ENCODE assay signal across 26 cellular contexts in the genomic region with DNA sequence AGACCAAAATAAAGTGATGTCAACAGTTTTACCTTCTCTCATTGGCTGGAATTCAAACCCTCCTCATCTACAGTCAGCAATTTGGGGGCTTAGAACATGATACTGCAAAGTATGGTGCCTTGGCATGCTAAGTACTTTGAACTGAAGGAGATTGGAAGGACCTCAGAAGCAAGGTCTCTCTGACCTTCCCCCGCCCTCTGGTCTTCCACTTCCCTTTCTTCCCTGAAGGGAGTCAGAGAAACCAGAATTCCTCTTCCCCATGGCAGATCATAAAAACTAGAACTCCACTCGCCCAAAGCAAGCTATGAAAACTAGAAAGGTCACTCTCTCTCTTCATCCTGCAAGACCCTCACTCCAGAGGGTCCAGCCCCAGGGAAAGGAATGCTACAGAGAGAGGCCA.
"Had no signal": no experiment of that assay in that cellular context is flagged by ENCODE, and none has a peak within 500 bp of the region (broad histone marks: within the 10 kb centered on the region; RNA-seq: fewer than 3 reads in every experiment).

No MANE protein-coding gene starts in this region.

- H3K4me1 Mint-ChIP-seq: activated T-helper 17 cell treated with anti-CD3 and anti-CD28 coated beads, Interleukin-2, amount 50 U/mL, for 72 hours; natural killer cell; WTC11 had no signal

- H3K36me3 Mint-ChIP-seq: natural killer cell had no signal

- DNase-seq: activated CD4-positive, alpha-beta T cell treated with anti-CD3 and anti-CD28 coated beads for 1 hour; activated CD4-positive, alpha-beta T cell treated with anti-CD3 and anti-CD28 coated beads, Interleukin-2, amount 50 U/mL, for 1 hour; activated CD8-positive, alpha-beta T cell treated with anti-CD3 and anti-CD28 coated beads for 36 hours; activated gamma-delta T cell treated with Interleukin-2 at 50 U/mL for 16 hours; activated naive CD4-positive, alpha-beta T cell treated with anti-CD3 and anti-CD28 coated beads, Interleukin-2, amount 50 U/mL, for 16 hours; activated T-cell treated with anti-CD3 and anti-CD28 coated beads, Interleukin-2, amount 50 U/mL, for 4 hours; amniotic stem cell; central memory CD4-positive, alpha-beta T cell; esophagus squamous epithelium; foreskin melanocyte; heart right ventricle; lower lobe of right lung; mesenchymal stem cell; natural killer cell; posterior cingulate gyrus; right cardiac atrium; stimulated activated CD4-positive, alpha-beta T cell treated with anti-CD3 and anti-CD28 coated beads, Interleukin-15, amount 100 ng/mL, for 24 hours; stimulated activated CD4-positive, alpha-beta T cell treated with anti-CD3 and anti-CD28 coated beads, Interleukin-2, amount 100 ng/mL, for 24 hours; stimulated activated naive CD4-positive, alpha-beta T cell; T-helper 2 cell had no signal

- H3K27me3 ChIP-seq: esophagus squamous epithelium, suprapubic skin, tibial nerve had no signal

- H3K9me3 Mint-ChIP-seq: activated T-helper 17 cell treated with anti-CD3 and anti-CD28 coated beads, Interleukin-2, amount 50 U/mL, for 72 hours; natural killer cell had no signal

- H3K9me3 ChIP-seq: suprapubic skin had no signal

- H3K27me3 Mint-ChIP-seq: activated CD8-positive, alpha-beta T cell treated with anti-CD3 and anti-CD28 coated beads for 36 hours; activated T-helper 17 cell treated with anti-CD3 and anti-CD28 coated beads, Interleukin-2, amount 50 U/mL, for 72 hours; dendritic cell treated with granulocyte-macrophage colony-stimulating factor and Interleukin-4, amounts not matched to agents 40 ng/mL and 50 ng/mL, for 4 days had no signal

- H3K36me3 ChIP-seq: esophagus squamous epithelium, heart right ventricle, lower lobe of right lung, suprapubic skin, tibial nerve had no signal

- H3K27ac Mint-ChIP-seq: activated CD8-positive, alpha-beta T cell treated with anti-CD3 and anti-CD28 coated beads for 36 hours; activated T-helper 17 cell treated with anti-CD3 and anti-CD28 coated beads, Interleukin-2, amount 50 U/mL, for 72 hours; natural killer cell; WTC11 had no signal

- H3K27ac ChIP-seq: epithelial cell of prostate, esophagus squamous epithelium, heart right ventricle, lower lobe of right lung, suprapubic skin, tibial nerve had no signal

- H3K4me3 ChIP-seq: esophagus squamous epithelium, heart right ventricle, lower lobe of right lung, suprapubic skin, tibial nerve had no signal

- H3K4me3 Mint-ChIP-seq: activated CD8-positive, alpha-beta T cell treated with anti-CD3 and anti-CD28 coated beads for 36 hours; activated T-cell treated with anti-CD3 and anti-CD28 coated beads, Interleukin-2, amount 50 U/mL, for 4 hours; activated T-helper 17 cell treated with anti-CD3 and anti-CD28 coated beads, Interleukin-2, amount 50 U/mL, for 72 hours; dendritic cell treated with granulocyte-macrophage colony-stimulating factor and Interleukin-4, amounts not matched to agents 40 ng/mL and 50 ng/mL, for 4 days; natural killer cell; WTC11 had no signal

- ATAC-seq: activated CD8-positive, alpha-beta T cell treated with anti-CD3 and anti-CD28 coated beads for 36 hours; activated T-cell treated with anti-CD3 and anti-CD28 coated beads, Interleukin-2, amount 50 U/mL, for 4 hours; activated T-helper 17 cell treated with anti-CD3 and anti-CD28 coated beads, Interleukin-2, amount 50 U/mL, for 72 hours; heart right ventricle; lower lobe of right lung; natural killer cell; right cardiac atrium; WTC11 had no signal
